Comparison of ENCODE assay signal across 31 cellular contexts in genomic region chr1:41975850-41976569, GRCh38.
"Had no signal": no experiment of that assay in that cellular context is flagged by ENCODE, and none has a peak within 500 bp of the region (broad histone marks: within the 10 kb centered on the region; RNA-seq: fewer than 3 reads in every experiment).

No MANE protein-coding gene starts in this region.

- H3K27me3 ChIP-seq: ascending aorta, breast epithelium, cardiac muscle cell, esophagus squamous epithelium had no signal

- H3K4me1 ChIP-seq: ascending aorta, breast epithelium had no signal

- H3K36me3 ChIP-seq: ascending aorta, breast epithelium, cardiac muscle cell, esophagus squamous epithelium, WERI-Rb-1 had no signal

- H3K27ac ChIP-seq: ascending aorta, breast epithelium, cardiac muscle cell, esophagus squamous epithelium, WERI-Rb-1 had no signal

- H3K4me3 Mint-ChIP-seq: activated B cell treated with CpG ODN at 0.5 μM for 24 hours; activated CD8-positive, alpha-beta T cell treated with anti-CD3 and anti-CD28 coated beads for 36 hours; activated naive CD4-positive, alpha-beta T cell treated with anti-CD3 and anti-CD28 coated beads, Interleukin-2, amount 10 ng/mL, durations not matched to agents 7 days and 5 days; activated naive CD8-positive, alpha-beta T cell treated with anti-CD3 and anti-CD28 coated beads, Interleukin-2, amount 10 ng/mL, durations not matched to agents 7 days and 5 days; activated T-helper 1 cell treated with anti-CD3 and anti-CD28 coated beads, Interleukin-12 subunit alpha, Interleukin-12 subunit beta, Interleukin-2, Interleukin-4 antibody, amounts not matched to agents 30 ng/mL and 10 ng/mL and 1 ng/mL, durations not matched to agents 14 hours and 24 hours and 36 hours; brain; effector memory CD8-positive, alpha-beta T cell; T-helper 17 cell; T-helper 2 cell treated with Interferon-gamma antibody and Interleukin-4, amounts not matched to agents 5 μg/mL and 100 μg/mL, for 36 hours had no signal

- H3K4me3 ChIP-seq: ascending aorta, breast epithelium, cardiac muscle cell, esophagus squamous epithelium had no signal

- H3K9me3 Mint-ChIP-seq: activated B cell treated with CpG ODN at 0.5 μM for 24 hours; activated CD8-positive, alpha-beta T cell treated with anti-CD3 and anti-CD28 coated beads for 36 hours; activated naive CD4-positive, alpha-beta T cell treated with anti-CD3 and anti-CD28 coated beads, Interleukin-2, amount 10 ng/mL, durations not matched to agents 7 days and 5 days; activated naive CD8-positive, alpha-beta T cell treated with anti-CD3 and anti-CD28 coated beads, Interleukin-2, amount 10 ng/mL, durations not matched to agents 7 days and 5 days; effector memory CD8-positive, alpha-beta T cell had no signal

- ATAC-seq: activated CD4-positive, CD25-positive, alpha-beta regulatory T cell treated with anti-CD3 and anti-CD28 coated beads, Interleukin-2, amount 50 U/mL, for 24 hours; activated CD8-positive, alpha-beta T cell treated with anti-CD3 and anti-CD28 coated beads for 36 hours; activated naive CD4-positive, alpha-beta T cell treated with anti-CD3 and anti-CD28 coated beads, Interleukin-2, amount 50 U/mL, for 72 hours; effector memory CD8-positive, alpha-beta T cell; T-helper 17 cell had no signal

- H3K4me1 Mint-ChIP-seq: activated B cell treated with CpG ODN at 0.5 μM for 24 hours, brain had no signal

- H3K36me3 Mint-ChIP-seq: activated naive CD4-positive, alpha-beta T cell treated with anti-CD3 and anti-CD28 coated beads, Interleukin-2, amount 50 U/mL, for 72 hours; brain had no signal

- H3K27me3 Mint-ChIP-seq: activated CD8-positive, alpha-beta T cell treated with anti-CD3 and anti-CD28 coated beads for 36 hours; activated naive CD4-positive, alpha-beta T cell treated with anti-CD3 and anti-CD28 coated beads, Interleukin-2, amount 10 ng/mL, durations not matched to agents 7 days and 5 days; brain; effector memory CD8-positive, alpha-beta T cell; T-helper 17 cell had no signal

- H3K27ac Mint-ChIP-seq: activated B cell treated with CpG ODN at 0.5 μM for 24 hours; activated CD8-positive, alpha-beta T cell treated with anti-CD3 and anti-CD28 coated beads for 36 hours; activated naive CD4-positive, alpha-beta T cell treated with anti-CD3 and anti-CD28 coated beads, Interleukin-2, amount 10 ng/mL, durations not matched to agents 7 days and 5 days; activated naive CD4-positive, alpha-beta T cell treated with anti-CD3 and anti-CD28 coated beads, Interleukin-2, amount 50 U/mL, for 72 hours; activated naive CD8-positive, alpha-beta T cell treated with anti-CD3 and anti-CD28 coated beads, Interleukin-2, amount 10 ng/mL, durations not matched to agents 7 days and 5 days; activated T-helper 1 cell treated with anti-CD3 and anti-CD28 coated beads, Interleukin-12 subunit alpha, Interleukin-12 subunit beta, Interleukin-2, Interleukin-4 antibody, amounts not matched to agents 30 ng/mL and 10 ng/mL and 1 ng/mL, durations not matched to agents 14 hours and 24 hours and 36 hours; T-helper 2 cell treated with Interferon-gamma antibody and Interleukin-4, amounts not matched to agents 5 μg/mL and 100 μg/mL, for 36 hours had no signal

- DNase-seq: activated B cell treated with CpG ODN at 0.5 μM for 24 hours; activated CD4-positive, alpha-beta T cell treated with anti-CD3 and anti-CD28 coated beads for 48 hours; activated CD4-positive, alpha-beta T cell treated with anti-CD3 and anti-CD28 coated beads, Interleukin-2, amount 50 U/mL, for 1 hour; activated CD4-positive, alpha-beta T cell treated with anti-CD3 and anti-CD28 coated beads, Interleukin-2, amount 50 U/mL, for 48 hours; activated CD8-positive, alpha-beta memory T cell treated with anti-CD3 and anti-CD28 coated beads for 24 hours; activated CD8-positive, alpha-beta T cell treated with anti-CD3 and anti-CD28 coated beads for 36 hours; activated gamma-delta T cell; activated naive CD4-positive, alpha-beta T cell; activated naive CD4-positive, alpha-beta T cell treated with anti-CD3 and anti-CD28 coated beads, Interleukin-2, amount 10 ng/mL, durations not matched to agents 7 days and 5 days; activated naive CD8-positive, alpha-beta T cell treated with anti-CD3 and anti-CD28 coated beads, Interleukin-2, amount 10 ng/mL, durations not matched to agents 7 days and 5 days; activated T-cell treated with anti-CD3 and anti-CD28 coated beads, Interleukin-2, amount 50 U/mL, for 48 hours; central memory CD4-positive, alpha-beta T cell; cortex of kidney; dermis blood vessel endothelial cell; effector CD4-positive, alpha-beta T cell; effector memory CD8-positive, alpha-beta T cell; erythroblast; esophagus squamous epithelium; head of caudate nucleus; T-helper 1 cell; T-helper 17 cell; T1000; WERI-Rb-1 had no signal

- H3K9me3 ChIP-seq: ascending aorta, breast epithelium, esophagus squamous epithelium had no signal
